In genomic region chr16:89052191-89052787, GRCh38 we compare ENCODE assay signal across 9 cellular contexts. TPM values are rescaled to one million over a fixed set of nuclear protein-coding genes. Genes with fewer than 3 reads are reported as not detected.
DNase-seq lines count a peak whose midpoint lies in the region; FAIRE-seq and TF ChIP-seq lines count a peak whose summit lies in the region.
"Had no signal": no experiment of that assay in that cellular context is flagged by ENCODE, and none has a peak within 500 bp of the region (broad histone marks: within the 10 kb centered on the region; RNA-seq: fewer than 3 reads in every experiment).

No MANE protein-coding gene starts in this region.

- no peaks in the 10 kb centered on the region for H3K36me3 ChIP-seq in neuronal stem cell (replicated peaks in 1 of 2; ENCODE audit: control insufficient read depth in 2 of 2, insufficient read depth in 2 of 2, low read length in 2 of 2)

- H3K79me1 ChIP-seq in neuronal stem cell (ENCODE audit: low read depth, low read length) = peaks cover 2% of the 10 kb centered on the region

- no peak for TF ChIP-seq CTCF in astrocyte of the spinal cord (IDR thresholded peaks at IDR 0.05; ENCODE audit: low read depth, low read length)

- peak overlapping the region; percentile 64 for H3K18ac ChIP-seq in neuronal stem cell (ENCODE audit: low read length)

- H2BK15ac ChIP-seq in neuronal stem cell (ENCODE audit: low read length) = peak overlapping the region; percentile 37

- WGBS in neuronal stem cell (ENCODE audit: extremely low coverage in 2 of 2, insufficient read length in 2 of 2, insufficient replicate concordance in 1 of 2), 2 donors = no CpG with 5 or more reads among the region's 43 CpGs

- H3K27me3 ChIP-seq in neuronal stem cell (ENCODE audit: control insufficient read depth in 3 of 3, insufficient read depth in 3 of 3, low read depth in 1 of 3, low read length in 3 of 3) = peaks cover 0 to 42% (median 0%) of the 10 kb centered on the region in 3 experiments

- H3K4me3 ChIP-seq in astrocyte of the spinal cord (ENCODE audit: low read depth, low read length) (peak overlapping the region; percentile 28), neuronal stem cell (ENCODE audit: low read length in 2 of 2) (no peak overlapping the region)

- peak overlapping the region; percentile 48 for H2BK5ac ChIP-seq in neuronal stem cell (ENCODE audit: low read length)

- peak overlapping the region; percentile 89 for H3K14ac ChIP-seq in neuronal stem cell (ENCODE audit: low read length)

- no peak for FAIRE-seq in RCC 7860 (lab: Jason Lieb, UNC)

- peak overlapping the region; percentile 73 for H2BK12ac ChIP-seq in neuronal stem cell (ENCODE audit: low read length)

- H3K4me2 ChIP-seq in neuronal stem cell (ENCODE audit: insufficient read depth, low read length, poor library complexity, severe bottlenecking) = no peak overlapping the region

- peak overlapping the region; percentile 63 for H2AK5ac ChIP-seq in neuronal stem cell (ENCODE audit: low read depth, low read length)

- peak overlapping the region; percentile 21 for H3K9ac ChIP-seq in neuronal stem cell (ENCODE audit: low read depth, low read length, poor library complexity)

- no peak overlapping the region for H4K8ac ChIP-seq in neuronal stem cell (ENCODE audit: low read depth, low read length)

- no peak overlapping the region for H3K27ac ChIP-seq in neuronal stem cell (replicated peaks; ENCODE audit: low read length)

- in situ Hi-C loops in astrocyte of the spinal cord (cut with HindIII; ENCODE audit: low sequenced_read_pairs) = no loop called here

- no peak overlapping the region for H2BK120ac ChIP-seq in neuronal stem cell (ENCODE audit: low read depth, low read length)

- peaks cover 12% of the 10 kb centered on the region in 2 donors for H3K4me1 ChIP-seq in neuronal stem cell (ENCODE audit: control insufficient read depth in 2 of 2, insufficient read depth in 1 of 2, low read depth in 1 of 2, low read length in 2 of 2)

- H3K23ac ChIP-seq in neuronal stem cell (ENCODE audit: low read depth, low read length, poor library complexity) = no peak overlapping the region

- no peak overlapping the region for H3K4ac ChIP-seq in neuronal stem cell (ENCODE audit: low read length)

- H2AFZ ChIP-seq in neuronal stem cell (ENCODE audit: low read length) = no peak overlapping the region

- H4K91ac ChIP-seq in neuronal stem cell (ENCODE audit: low read depth, low read length, poor library complexity) = no peak overlapping the region

- peaks cover 0 to 4% of the 10 kb centered on the region in 2 donors for H3K9me3 ChIP-seq in neuronal stem cell (replicated peaks in 1 of 2; ENCODE audit: control insufficient read depth in 2 of 2, insufficient read depth in 1 of 2, low read depth in 1 of 2, low read length in 2 of 2)

- DNase-seq in DMS79 treated with DMSO at 0.1 percent for 48 hours (lab: John Stamatoyannopoulos, UW) = peak; percentile 8
- no peak for DNase-seq in DMS79 (lab: John Stamatoyannopoulos, UW)
- DNase-seq in HT-29 (ENCODE audit: low spot score) = peak; percentile 16
- no peak for DNase-seq in astrocyte of the spinal cord (ENCODE audit: low read depth, low spot score)
- DNase-seq in neuronal stem cell (ENCODE audit: low spot score) = no peak
- DNase-seq in NK-92 (lab: John Stamatoyannopoulos, UW; ENCODE audit: unreplicated experiment) = no peak
- DNase-seq in mesenteric fat pad (ENCODE audit: low spot score) = no peak
- no peak for DNase-seq in RCC 7860 (ENCODE audit: low spot score)
- DNase-seq: ACHN had no signal

RNA-seq across cellular contexts. Expression of gene ACSF3, which starts 41.4 kb away (rescaled TPM):
- 41.3 and 43.5 TPM in 2 replicates for total RNA-seq in HT-29 (2014; rRNA removed; shearing (Covaris generic))
- polyA plus RNA-seq in neuronal stem cell (2013, experiment 1 of 2) = 8.9 TPM
- 9.7 TPM for polyA plus RNA-seq in neuronal stem cell (2013, experiment 2 of 2)
- total RNA-seq in mesenteric fat pad = 24.1 TPM

Comparison
In these comparisons a context has a peak if more than half of its experiments do, and no peak if none do; other contexts are left out.
1. DNase-seq: peak in DMS79 treated with DMSO at 0.1 percent for 48 hours (single experiment) and HT-29 (single experiment); none in DMS79 (single experiment), astrocyte of the spinal cord (single experiment), neuronal stem cell (single experiment), NK-92 (single experiment), mesenteric fat pad (single experiment) and RCC 7860 (single experiment).